ENCODE assay signal across 12 cellular contexts in genomic region chr11:8690374-8691342, GRCh38. TPM values are rescaled to one million over a fixed set of nuclear protein-coding genes. Genes with fewer than 3 reads are reported as not detected.
A peak's percentile ranks its signal among the peaks of the same experiment; 100 is the strongest.
DNase-seq lines count a peak whose midpoint lies in the region; ATAC-seq lines count a peak whose summit lies in the region.
"Had no signal": no experiment of that assay in that cellular context is flagged by ENCODE, and none has a peak within 500 bp of the region (broad histone marks: within the 10 kb centered on the region; RNA-seq: fewer than 3 reads in every experiment).

No MANE protein-coding gene starts in this region.

- H3K9me3 Mint-ChIP-seq in activated T-cell treated with anti-CD3 and anti-CD28 coated beads, Interleukin-2, amount 50 U/mL, for 72 hours: no peaks in the 10 kb centered on the region
- H3K9me3 Mint-ChIP-seq in effector memory CD8-positive, alpha-beta T cell: no peaks in the 10 kb centered on the region
- H3K9me3 Mint-ChIP-seq in stimulated activated memory B cell treated with anti-CD40 and anti-IgM and Interleukin-4, amounts not matched to agents 10 μg/mL and 1 μg/mL and 100 μg/mL, for 72 hours: no peaks in the 10 kb centered on the region

- peaks cover 32% of the 10 kb centered on the region for H3K36me3 ChIP-seq in SK-N-MC (ENCODE audit: insufficient read depth, low read length)

- peaks cover 58% of the 10 kb centered on the region for H3K4me1 Mint-ChIP-seq in activated T-cell treated with anti-CD3 and anti-CD28 coated beads, Interleukin-2, amount 50 U/mL, for 72 hours (ENCODE audit: low read depth)
- peaks cover 20 to 26% of the 10 kb centered on the region in 2 donors for H3K4me1 Mint-ChIP-seq in effector memory CD8-positive, alpha-beta T cell (ENCODE audit: low read depth in 2 of 2)
- peaks cover 31% of the 10 kb centered on the region for H3K4me1 Mint-ChIP-seq in stimulated activated memory B cell treated with anti-CD40 and anti-IgM and Interleukin-4, amounts not matched to agents 10 μg/mL and 1 μg/mL and 100 μg/mL, for 72 hours

- H3K27ac ChIP-seq in SK-N-MC: no peak overlapping the region

- no peak overlapping the region for H3K9ac ChIP-seq in SK-N-MC (ENCODE audit: insufficient read length)

- H3K4me3 ChIP-seq in SK-N-MC: peak overlapping the region; percentile 98

- no peak for DNase-seq in activated T-cell treated with anti-CD3 and anti-CD28 coated beads, Interleukin-2, amount 50 U/mL, for 72 hours
- no peak for DNase-seq in activated T-cell treated with anti-CD3 and anti-CD28 coated beads, Interleukin-2, amount 50 U/mL, for 1 hour
- DNase-seq in SK-N-MC (ENCODE audit: low read depth, low spot score) (no peak), pons (ENCODE audit: low spot score) (no peak)
- DNase-seq in effector memory CD8-positive, alpha-beta T cell: no peak
- DNase-seq: esophagus squamous epithelium, hypothalamus, NCI-H510A had no signal

- H3K27ac Mint-ChIP-seq in activated T-cell treated with anti-CD3 and anti-CD28 coated beads, Interleukin-2, amount 50 U/mL, for 72 hours: peak overlapping the region; percentile 96
- no peak overlapping the region for H3K27ac Mint-ChIP-seq in effector memory CD8-positive, alpha-beta T cell
- peak overlapping the region; percentile 85 for H3K27ac Mint-ChIP-seq in stimulated activated memory B cell treated with anti-CD40 and anti-IgM and Interleukin-4, amounts not matched to agents 10 μg/mL and 1 μg/mL and 100 μg/mL, for 72 hours

- H3K9me3 ChIP-seq in SK-N-MC (ENCODE audit: low read depth, low read length): no peaks in the 10 kb centered on the region
- H3K9me3 ChIP-seq: esophagus squamous epithelium had no signal

- ATAC-seq in activated T-cell treated with anti-CD3 and anti-CD28 coated beads, Interleukin-2, amount 50 U/mL, for 72 hours (replicated peaks in 1 of 2): no peak
- ATAC-seq in effector memory CD8-positive, alpha-beta T cell (replicated peaks): no peak
- ATAC-seq in stimulated activated memory B cell treated with anti-CD40 and anti-IgM and Interleukin-4, amounts not matched to agents 10 μg/mL and 1 μg/mL and 100 μg/mL, for 72 hours: no peak
- ATAC-seq in GM21529 (IDR thresholded peaks at IDR 0.05; ENCODE audit: unreplicated experiment) (no peak), GM19035 (IDR thresholded peaks at IDR 0.05; ENCODE audit: unreplicated experiment) (no peak)
- ATAC-seq: Right ventricle myocardium inferior had no signal

- peaks cover 2 to 17% of the 10 kb centered on the region in 2 donors for H3K36me3 Mint-ChIP-seq in activated T-cell treated with anti-CD3 and anti-CD28 coated beads, Interleukin-2, amount 50 U/mL, for 72 hours (ENCODE audit: insufficient read depth in 2 of 2)
- peaks cover 35% of the 10 kb centered on the region for H3K36me3 Mint-ChIP-seq in effector memory CD8-positive, alpha-beta T cell (ENCODE audit: insufficient read depth)
- peaks cover 32% of the 10 kb centered on the region for H3K36me3 Mint-ChIP-seq in stimulated activated memory B cell treated with anti-CD40 and anti-IgM and Interleukin-4, amounts not matched to agents 10 μg/mL and 1 μg/mL and 100 μg/mL, for 72 hours

- peak overlapping the region; percentile 95 to 96 for H3K4me3 Mint-ChIP-seq in activated T-cell treated with anti-CD3 and anti-CD28 coated beads, Interleukin-2, amount 50 U/mL, for 72 hours
- peak overlapping the region; percentile 93 to 94 for H3K4me3 Mint-ChIP-seq in effector memory CD8-positive, alpha-beta T cell
- peak overlapping the region; percentile 93 for H3K4me3 Mint-ChIP-seq in stimulated activated memory B cell treated with anti-CD40 and anti-IgM and Interleukin-4, amounts not matched to agents 10 μg/mL and 1 μg/mL and 100 μg/mL, for 72 hours

- no peaks in the 10 kb centered on the region for H3K27me3 Mint-ChIP-seq in activated T-cell treated with anti-CD3 and anti-CD28 coated beads, Interleukin-2, amount 50 U/mL, for 72 hours (ENCODE audit: low read depth)
- no peaks in the 10 kb centered on the region for H3K27me3 Mint-ChIP-seq in effector memory CD8-positive, alpha-beta T cell
- no peaks in the 10 kb centered on the region for H3K27me3 Mint-ChIP-seq in stimulated activated memory B cell treated with anti-CD40 and anti-IgM and Interleukin-4, amounts not matched to agents 10 μg/mL and 1 μg/mL and 100 μg/mL, for 72 hours

RNA-seq across cellular contexts. Expression of gene RPL27A, which starts 8.1 kb away (rescaled TPM):
- 1,000 to 10,000 TPM; 1,081 to 1,146 TPM for total RNA-seq in activated T-cell treated with anti-CD3 and anti-CD28 coated beads, Interleukin-2, amount 50 U/mL, for 72 hours

RNA-seq across cellular contexts. Expression of gene TRIM66, which starts 8.2 kb away (rescaled TPM):
- 10 to 100 TPM; 26.4 to 30.2 TPM for total RNA-seq in activated T-cell treated with anti-CD3 and anti-CD28 coated beads, Interleukin-2, amount 50 U/mL, for 72 hours

Comparison
In these comparisons a context has a peak if more than half of its experiments do, and no peak if none do; other contexts are left out.
1. H3K27ac Mint-ChIP-seq: peak in activated T-cell treated with anti-CD3 and anti-CD28 coated beads, Interleukin-2, amount 50 U/mL, for 72 hours (single experiment) and stimulated activated memory B cell treated with anti-CD40 and anti-IgM and Interleukin-4, amounts not matched to agents 10 μg/mL and 1 μg/mL and 100 μg/mL, for 72 hours (single experiment); none in effector memory CD8-positive, alpha-beta T cell (0 of 2).
2. Peak in every context shown above with its lines, with median percentiles within 50 percentile points of each other: H3K4me3 Mint-ChIP-seq.